Comparison of ENCODE assay signal across 1 cellular context in the genomic region with DNA sequence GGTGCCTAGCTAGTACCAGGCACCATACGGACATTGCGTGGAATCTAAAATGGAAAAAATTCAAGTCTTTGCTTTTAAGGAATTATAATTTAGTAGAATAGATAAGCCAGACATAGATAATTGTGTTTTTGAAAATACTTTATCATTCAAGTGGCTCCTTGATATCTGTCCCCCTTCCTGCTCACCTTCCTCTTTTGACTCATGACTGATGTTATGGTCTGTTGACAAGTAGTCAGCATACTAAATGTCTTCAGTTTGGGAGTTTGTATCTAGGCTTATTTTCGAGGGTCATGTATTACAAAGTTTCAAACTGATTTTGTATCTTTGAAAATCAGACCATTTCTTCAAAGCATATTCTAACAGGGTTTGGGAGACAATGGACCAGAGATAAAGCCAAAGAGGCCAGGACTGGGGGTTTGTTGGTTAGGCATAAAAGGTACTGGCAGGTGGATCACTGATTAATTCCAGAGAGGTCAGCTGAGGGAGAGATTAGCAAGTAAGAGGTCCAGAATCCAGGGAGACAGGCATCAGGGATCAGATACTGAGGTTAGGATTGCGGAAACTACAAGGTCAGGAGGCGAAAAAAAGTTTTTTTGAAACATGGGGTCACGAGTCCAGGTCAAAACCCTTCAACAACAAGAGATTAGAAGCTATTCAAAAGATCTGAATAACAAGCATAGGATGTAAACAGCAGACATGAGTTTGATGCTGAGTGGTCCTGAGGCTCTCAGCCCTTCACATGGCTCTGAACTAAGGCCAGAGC.
TF ChIP-seq lines count a peak whose summit lies in the region.

No MANE protein-coding gene starts in this region.

TF ChIP-seq in HepG2, 621 proteins besides CTCF, POLR2A, EP300 and RAD21 (continued from another document and continues in another):
- TF ChIP-seq, protein P1, sequence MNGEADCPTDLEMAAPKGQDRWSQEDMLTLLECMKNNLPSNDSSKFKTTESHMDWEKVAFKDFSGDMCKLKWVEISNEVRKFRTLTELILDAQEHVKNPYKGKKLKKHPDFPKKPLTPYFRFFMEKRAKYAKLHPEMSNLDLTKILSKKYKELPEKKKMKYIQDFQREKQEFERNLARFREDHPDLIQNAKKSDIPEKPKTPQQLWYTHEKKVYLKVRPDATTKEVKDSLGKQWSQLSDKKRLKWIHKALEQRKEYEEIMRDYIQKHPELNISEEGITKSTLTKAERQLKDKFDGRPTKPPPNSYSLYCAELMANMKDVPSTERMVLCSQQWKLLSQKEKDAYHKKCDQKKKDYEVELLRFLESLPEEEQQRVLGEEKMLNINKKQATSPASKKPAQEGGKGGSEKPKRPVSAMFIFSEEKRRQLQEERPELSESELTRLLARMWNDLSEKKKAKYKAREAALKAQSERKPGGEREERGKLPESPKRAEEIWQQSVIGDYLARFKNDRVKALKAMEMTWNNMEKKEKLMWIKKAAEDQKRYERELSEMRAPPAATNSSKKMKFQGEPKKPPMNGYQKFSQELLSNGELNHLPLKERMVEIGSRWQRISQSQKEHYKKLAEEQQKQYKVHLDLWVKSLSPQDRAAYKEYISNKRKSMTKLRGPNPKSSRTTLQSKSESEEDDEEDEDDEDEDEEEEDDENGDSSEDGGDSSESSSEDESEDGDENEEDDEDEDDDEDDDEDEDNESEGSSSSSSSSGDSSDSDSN (CRISPR knock-in tag; IDR thresholded peaks at IDR 0.05) = peak; percentile 30; the same call in 1 of the 2 replicates
- TF ChIP-seq ZNF703 (CRISPR knock-in tag; IDR thresholded peaks at IDR 0.05; ENCODE audit: borderline replicate concordance) = peak; percentile 85
- TF ChIP-seq CBFB (CRISPR knock-in tag; IDR thresholded peaks at IDR 0.05) = peak; percentile 86
- no peak for TF ChIP-seq SRY (CRISPR knock-in tag; IDR thresholded peaks at IDR 0.05)
- TF ChIP-seq ATF7-NPFF (CRISPR knock-in tag; IDR thresholded peaks at IDR 0.05; ENCODE audit: low read depth) = no peak
- TF ChIP-seq CHD4 (IDR thresholded peaks at IDR 0.05; ENCODE audit: borderline replicate concordance, low read length) = peak; percentile 23; the same call in 1 of the 2 replicates
- TF ChIP-seq, protein P2, sequence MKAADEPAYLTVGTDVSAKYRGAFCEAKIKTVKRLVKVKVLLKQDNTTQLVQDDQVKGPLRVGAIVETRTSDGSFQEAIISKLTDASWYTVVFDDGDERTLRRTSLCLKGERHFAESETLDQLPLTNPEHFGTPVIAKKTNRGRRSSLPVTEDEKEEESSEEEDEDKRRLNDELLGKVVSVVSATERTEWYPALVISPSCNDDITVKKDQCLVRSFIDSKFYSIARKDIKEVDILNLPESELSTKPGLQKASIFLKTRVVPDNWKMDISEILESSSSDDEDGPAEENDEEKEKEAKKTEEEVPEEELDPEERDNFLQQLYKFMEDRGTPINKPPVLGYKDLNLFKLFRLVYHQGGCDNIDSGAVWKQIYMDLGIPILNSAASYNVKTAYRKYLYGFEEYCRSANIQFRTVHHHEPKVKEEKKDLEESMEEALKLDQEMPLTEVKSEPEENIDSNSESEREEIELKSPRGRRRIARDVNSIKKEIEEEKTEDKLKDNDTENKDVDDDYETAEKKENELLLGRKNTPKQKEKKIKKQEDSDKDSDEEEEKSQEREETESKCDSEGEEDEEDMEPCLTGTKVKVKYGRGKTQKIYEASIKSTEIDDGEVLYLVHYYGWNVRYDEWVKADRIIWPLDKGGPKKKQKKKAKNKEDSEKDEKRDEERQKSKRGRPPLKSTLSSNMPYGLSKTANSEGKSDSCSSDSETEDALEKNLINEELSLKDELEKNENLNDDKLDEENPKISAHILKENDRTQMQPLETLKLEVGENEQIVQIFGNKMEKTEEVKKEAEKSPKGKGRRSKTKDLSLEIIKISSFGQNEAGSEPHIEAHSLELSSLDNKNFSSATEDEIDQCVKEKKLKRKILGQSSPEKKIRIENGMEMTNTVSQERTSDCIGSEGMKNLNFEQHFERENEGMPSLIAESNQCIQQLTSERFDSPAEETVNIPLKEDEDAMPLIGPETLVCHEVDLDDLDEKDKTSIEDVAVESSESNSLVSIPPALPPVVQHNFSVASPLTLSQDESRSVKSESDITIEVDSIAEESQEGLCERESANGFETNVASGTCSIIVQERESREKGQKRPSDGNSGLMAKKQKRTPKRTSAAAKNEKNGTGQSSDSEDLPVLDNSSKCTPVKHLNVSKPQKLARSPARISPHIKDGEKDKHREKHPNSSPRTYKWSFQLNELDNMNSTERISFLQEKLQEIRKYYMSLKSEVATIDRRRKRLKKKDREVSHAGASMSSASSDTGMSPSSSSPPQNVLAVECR (CRISPR knock-in tag; IDR thresholded peaks at IDR 0.05; ENCODE audit: borderline replicate concordance) = peak; percentile 58; the same call in 1 of the 2 replicates
- peak; percentile 60; the same call in 1 of the 2 replicates for TF ChIP-seq CEBPB (IDR thresholded peaks at IDR 0.05; ENCODE audit: borderline replicate concordance, low read depth, low read length)
- no peak for TF ChIP-seq ZNF160 (CRISPR knock-in tag; IDR thresholded peaks at IDR 0.05)
- TF ChIP-seq MYC (CRISPR knock-in tag; IDR thresholded peaks at IDR 0.05; ENCODE audit: borderline replicate concordance) = peak; percentile 42; the same call in 1 of the 2 replicates
- peak; percentile 100 for TF ChIP-seq NR2F2 (IDR thresholded peaks at IDR 0.05; ENCODE audit: borderline replicate concordance, low read depth)
- no peak for TF ChIP-seq ZNF552 (CRISPR knock-in tag; IDR thresholded peaks at IDR 0.05; ENCODE audit: borderline replicate concordance)
- TF ChIP-seq, protein P3, sequence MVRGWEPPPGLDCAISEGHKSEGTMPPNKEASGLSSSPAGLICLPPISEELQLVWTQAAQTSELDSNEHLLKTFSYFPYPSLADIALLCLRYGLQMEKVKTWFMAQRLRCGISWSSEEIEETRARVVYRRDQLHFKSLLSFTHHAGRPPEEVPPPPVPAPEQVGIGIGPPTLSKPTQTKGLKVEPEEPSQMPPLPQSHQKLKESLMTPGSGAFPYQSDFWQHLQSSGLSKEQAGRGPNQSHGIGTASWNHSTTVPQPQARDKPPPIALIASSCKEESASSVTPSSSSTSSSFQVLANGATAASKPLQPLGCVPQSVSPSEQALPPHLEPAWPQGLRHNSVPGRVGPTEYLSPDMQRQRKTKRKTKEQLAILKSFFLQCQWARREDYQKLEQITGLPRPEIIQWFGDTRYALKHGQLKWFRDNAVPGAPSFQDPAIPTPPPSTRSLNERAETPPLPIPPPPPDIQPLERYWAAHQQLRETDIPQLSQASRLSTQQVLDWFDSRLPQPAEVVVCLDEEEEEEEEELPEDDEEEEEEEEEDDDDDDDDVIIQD (CRISPR knock-in tag; IDR thresholded peaks at IDR 0.05; ENCODE audit: low read depth) = peak; percentile 93; the same call in 1 of the 2 replicates
- 0 out of 2 replicates have a peak, but pooled peaks have one; percentile 21 for TF ChIP-seq NFYB (CRISPR knock-in tag; IDR thresholded peaks at IDR 0.05)
- no peak for TF ChIP-seq ZNF460 (CRISPR knock-in tag; IDR thresholded peaks at IDR 0.05; ENCODE audit: borderline replicate concordance)
- peak; percentile 76 for TF ChIP-seq SAP130 (CRISPR knock-in tag; IDR thresholded peaks at IDR 0.05; ENCODE audit: low read depth)
- peak; percentile 74 for TF ChIP-seq JUN (CRISPR knock-in tag; IDR thresholded peaks at IDR 0.05)
- TF ChIP-seq EED (CRISPR knock-in tag; IDR thresholded peaks at IDR 0.05) = no peak
- no peak for TF ChIP-seq ETV6 (CRISPR knock-in tag; conservative IDR thresholded peaks at IDR 0.05)
- TF ChIP-seq, protein P4, sequence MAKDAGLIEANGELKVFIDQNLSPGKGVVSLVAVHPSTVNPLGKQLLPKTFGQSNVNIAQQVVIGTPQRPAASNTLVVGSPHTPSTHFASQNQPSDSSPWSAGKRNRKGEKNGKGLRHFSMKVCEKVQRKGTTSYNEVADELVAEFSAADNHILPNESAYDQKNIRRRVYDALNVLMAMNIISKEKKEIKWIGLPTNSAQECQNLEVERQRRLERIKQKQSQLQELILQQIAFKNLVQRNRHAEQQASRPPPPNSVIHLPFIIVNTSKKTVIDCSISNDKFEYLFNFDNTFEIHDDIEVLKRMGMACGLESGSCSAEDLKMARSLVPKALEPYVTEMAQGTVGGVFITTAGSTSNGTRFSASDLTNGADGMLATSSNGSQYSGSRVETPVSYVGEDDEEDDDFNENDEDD (CRISPR knock-in tag; IDR thresholded peaks at IDR 0.05; ENCODE audit: borderline replicate concordance) = 0 out of 2 replicates have a peak, but pooled peaks have one; percentile 14
- TF ChIP-seq ZNF567 (CRISPR knock-in tag; IDR thresholded peaks at IDR 0.05; ENCODE audit: borderline replicate concordance) = no peak
- TF ChIP-seq ZNF569 (CRISPR knock-in tag; IDR thresholded peaks at IDR 0.05; ENCODE audit: borderline replicate concordance) = no peak
- TF ChIP-seq ZMYM2 (CRISPR knock-in tag; IDR thresholded peaks at IDR 0.05) = peak; percentile 68; the same call in 1 of the 2 replicates
- TF ChIP-seq SOX6 (IDR thresholded peaks at IDR 0.05) = no peak
- TF ChIP-seq SOX6 (CRISPR knock-in tag; IDR thresholded peaks at IDR 0.05) = peak; percentile 99
- TF ChIP-seq, protein P5, sequence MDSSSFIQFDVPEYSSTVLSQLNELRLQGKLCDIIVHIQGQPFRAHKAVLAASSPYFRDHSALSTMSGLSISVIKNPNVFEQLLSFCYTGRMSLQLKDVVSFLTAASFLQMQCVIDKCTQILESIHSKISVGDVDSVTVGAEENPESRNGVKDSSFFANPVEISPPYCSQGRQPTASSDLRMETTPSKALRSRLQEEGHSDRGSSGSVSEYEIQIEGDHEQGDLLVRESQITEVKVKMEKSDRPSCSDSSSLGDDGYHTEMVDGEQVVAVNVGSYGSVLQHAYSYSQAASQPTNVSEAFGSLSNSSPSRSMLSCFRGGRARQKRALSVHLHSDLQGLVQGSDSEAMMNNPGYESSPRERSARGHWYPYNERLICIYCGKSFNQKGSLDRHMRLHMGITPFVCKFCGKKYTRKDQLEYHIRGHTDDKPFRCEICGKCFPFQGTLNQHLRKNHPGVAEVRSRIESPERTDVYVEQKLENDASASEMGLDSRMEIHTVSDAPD (CRISPR knock-in tag; IDR thresholded peaks at IDR 0.05) = peak; percentile 83
- peak; percentile 63 for TF ChIP-seq ZNF430 (CRISPR knock-in tag; IDR thresholded peaks at IDR 0.05)
- TF ChIP-seq ZNF792 (CRISPR knock-in tag; IDR thresholded peaks at IDR 0.05) = peak; percentile 61
- TF ChIP-seq, protein P6, sequence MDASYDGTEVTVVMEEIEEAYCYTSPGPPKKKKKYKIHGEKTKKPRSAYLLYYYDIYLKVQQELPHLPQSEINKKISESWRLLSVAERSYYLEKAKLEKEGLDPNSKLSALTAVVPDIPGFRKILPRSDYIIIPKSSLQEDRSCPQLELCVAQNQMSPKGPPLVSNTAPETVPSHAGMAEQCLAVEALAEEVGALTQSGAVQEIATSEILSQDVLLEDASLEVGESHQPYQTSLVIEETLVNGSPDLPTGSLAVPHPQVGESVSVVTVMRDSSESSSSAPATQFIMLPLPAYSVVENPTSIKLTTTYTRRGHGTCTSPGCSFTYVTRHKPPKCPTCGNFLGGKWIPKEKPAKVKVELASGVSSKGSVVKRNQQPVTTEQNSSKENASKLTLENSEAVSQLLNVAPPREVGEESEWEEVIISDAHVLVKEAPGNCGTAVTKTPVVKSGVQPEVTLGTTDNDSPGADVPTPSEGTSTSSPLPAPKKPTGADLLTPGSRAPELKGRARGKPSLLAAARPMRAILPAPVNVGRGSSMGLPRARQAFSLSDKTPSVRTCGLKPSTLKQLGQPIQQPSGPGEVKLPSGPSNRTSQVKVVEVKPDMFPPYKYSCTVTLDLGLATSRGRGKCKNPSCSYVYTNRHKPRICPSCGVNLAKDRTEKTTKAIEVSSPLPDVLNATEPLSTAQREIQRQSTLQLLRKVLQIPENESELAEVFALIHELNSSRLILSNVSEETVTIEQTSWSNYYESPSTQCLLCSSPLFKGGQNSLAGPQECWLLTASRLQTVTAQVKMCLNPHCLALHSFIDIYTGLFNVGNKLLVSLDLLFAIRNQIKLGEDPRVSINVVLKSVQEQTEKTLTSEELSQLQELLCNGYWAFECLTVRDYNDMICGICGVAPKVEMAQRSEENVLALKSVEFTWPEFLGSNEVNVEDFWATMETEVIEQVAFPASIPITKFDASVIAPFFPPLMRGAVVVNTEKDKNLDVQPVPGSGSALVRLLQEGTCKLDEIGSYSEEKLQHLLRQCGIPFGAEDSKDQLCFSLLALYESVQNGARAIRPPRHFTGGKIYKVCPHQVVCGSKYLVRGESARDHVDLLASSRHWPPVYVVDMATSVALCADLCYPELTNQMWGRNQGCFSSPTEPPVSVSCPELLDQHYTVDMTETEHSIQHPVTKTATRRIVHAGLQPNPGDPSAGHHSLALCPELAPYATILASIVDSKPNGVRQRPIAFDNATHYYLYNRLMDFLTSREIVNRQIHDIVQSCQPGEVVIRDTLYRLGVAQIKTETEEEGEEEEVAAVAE (CRISPR knock-in tag; IDR thresholded peaks at IDR 0.05; ENCODE audit: borderline replicate concordance) = peak; percentile 35; the same call in 1 of the 2 replicates
